Comparison of ENCODE assay signal across 1 cellular context in the genomic region with DNA sequence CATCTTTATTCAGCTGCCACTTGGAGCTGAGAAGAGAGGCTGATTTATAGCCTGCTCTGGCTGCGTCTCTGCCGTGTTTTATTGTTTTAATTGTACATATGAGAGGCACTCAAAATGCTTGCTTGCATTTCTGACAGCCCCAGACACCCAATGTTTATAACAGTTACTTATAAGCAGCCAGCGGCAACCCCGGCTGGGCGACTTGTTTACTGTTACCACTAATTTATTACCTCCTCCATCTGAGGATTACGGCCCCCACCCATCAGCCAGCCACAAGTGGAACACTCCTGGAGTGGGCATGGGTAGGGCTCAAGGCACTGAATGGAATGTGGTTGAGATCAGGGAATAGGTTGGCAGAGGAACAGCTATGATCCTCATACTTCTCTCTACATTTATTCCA.
A peak's percentile ranks its signal among the peaks of the same experiment; 100 is the strongest.
TF ChIP-seq lines count a peak whose summit lies in the region.

No MANE protein-coding gene starts in this region.

TF ChIP-seq in HEK293, 187 proteins besides CTCF, POLR2A, EP300 and RAD21 (continued from another document):
- TF ChIP-seq KLF16 (tag by site-specific recombination; IDR thresholded peaks at IDR 0.05): 0 out of 2 replicates have a peak, but pooled peaks have one; percentile 41
- TF ChIP-seq ZNF837 (tag by site-specific recombination; IDR thresholded peaks at IDR 0.05): no peak
- no peak for TF ChIP-seq SP3 (tag by site-specific recombination; IDR thresholded peaks at IDR 0.05)
- no peak for TF ChIP-seq ZNF501 (tag by site-specific recombination; IDR thresholded peaks at IDR 0.05)
- TF ChIP-seq KLF8 (tag by site-specific recombination; IDR thresholded peaks at IDR 0.05): no peak
- no peak for TF ChIP-seq ZNF677 (tag by site-specific recombination; IDR thresholded peaks at IDR 0.05)
- TF ChIP-seq ZSCAN30 (tag by site-specific recombination; IDR thresholded peaks at IDR 0.05): no peak
- no peak for TF ChIP-seq ZNF621 (tag by site-specific recombination; IDR thresholded peaks at IDR 0.05)
- no peak for TF ChIP-seq ZBTB17 (tag by site-specific recombination; IDR thresholded peaks at IDR 0.05)
- no peak for TF ChIP-seq ZNF529 (tag by site-specific recombination; IDR thresholded peaks at IDR 0.05; ENCODE audit: insufficient replicate concordance)
- no peak for TF ChIP-seq ZNF132 (tag by site-specific recombination; IDR thresholded peaks at IDR 0.05; ENCODE audit: borderline replicate concordance)
- no peak for TF ChIP-seq ZNF626 (tag by site-specific recombination; IDR thresholded peaks at IDR 0.05)
- TF ChIP-seq ZNF184 (tag by site-specific recombination; IDR thresholded peaks at IDR 0.05): no peak
- 0 out of 2 replicates have a peak, but pooled peaks have one; percentile 47 for TF ChIP-seq ZNF449 (tag by site-specific recombination; IDR thresholded peaks at IDR 0.05)
- TF ChIP-seq KLF1 (tag by site-specific recombination; IDR thresholded peaks at IDR 0.05): no peak
- TF ChIP-seq ZNF658 (tag by site-specific recombination; IDR thresholded peaks at IDR 0.05): no peak
